In the genomic region with DNA sequence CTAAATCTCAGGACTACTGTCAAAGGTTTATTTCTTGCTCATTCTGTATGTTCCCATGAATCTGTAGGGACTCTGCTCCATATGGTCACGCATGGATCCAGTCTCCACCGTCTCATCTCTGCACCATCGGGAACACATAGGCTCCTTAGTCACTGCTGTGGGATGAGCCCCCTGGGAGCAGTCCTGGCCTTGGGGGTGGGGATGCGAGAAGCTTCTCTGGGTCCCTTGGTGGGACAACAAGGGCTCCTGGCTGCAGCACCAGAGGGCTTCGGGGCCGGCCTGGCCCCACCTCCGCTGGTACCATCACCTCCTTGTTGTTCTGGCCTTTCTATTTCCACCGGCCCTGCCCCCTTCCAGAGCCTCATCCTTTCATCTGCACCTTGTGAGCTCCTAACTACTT, we compare ENCODE assay signal across 26 cellular contexts.
DNase-seq lines count a peak whose midpoint lies in the region; ATAC-seq and TF ChIP-seq lines count a peak whose summit lies in the region.
"Had no signal": no experiment of that assay in that cellular context is flagged by ENCODE, and none has a peak within 500 bp of the region (broad histone marks: within the 10 kb centered on the region; RNA-seq: fewer than 3 reads in every experiment).

No MANE protein-coding gene starts in this region.

- H3K9ac ChIP-seq in mammary epithelial cell (ENCODE audit: insufficient read depth, low read length): no peak overlapping the region
- H3K9ac ChIP-seq: BLaER1 had no signal

- H3K36me3 ChIP-seq in mammary epithelial cell (ENCODE audit: insufficient read depth, low read length) (no peaks in the 10 kb centered on the region), RWPE2 (ENCODE audit: low read depth) (no peaks in the 10 kb centered on the region; the same call in 1 of the 2 replicates), BE2C (no peaks in the 10 kb centered on the region)
- H3K36me3 ChIP-seq: BLaER1 had no signal

- H3K27ac ChIP-seq in mammary epithelial cell (ENCODE audit: insufficient read depth, low read depth, low read length) (no peak overlapping the region), RWPE2 (ENCODE audit: poor library complexity, severe bottlenecking) (no peak overlapping the region)
- H3K27ac ChIP-seq: 22Rv1, A549, BLaER1 had no signal

- H3K9me3 ChIP-seq in mammary epithelial cell (replicated peaks; ENCODE audit: insufficient read depth, low read length) (no peaks in the 10 kb centered on the region), RWPE2 (ENCODE audit: severe bottlenecking) (no peaks in the 10 kb centered on the region), BE2C (peaks cover 2% of the 10 kb centered on the region; the same call in 1 of the 2 replicates)
- H3K9me3 ChIP-seq: A549 had no signal

- CTCF ChIA-PET in MCF 10A (lab: Yijun Ruan, JAX) (no interaction called here), mammary epithelial cell (lab: Charles Lee; ENCODE audit: low non-redundant PET) (no interaction called here)

- H2AFZ ChIP-seq in mammary epithelial cell (ENCODE audit: low read depth, low read length): no peak overlapping the region

- BruUV-seq in MCF 10A (replicated peaks; lab: Mats Ljungman, UMichigan) (no TSS peak), mammary epithelial cell (replicated peaks; lab: Mats Ljungman, UMichigan) (no TSS peak)

- WGBS in mammary epithelial cell (ENCODE audit: low coverage, missing lambda C conversion rate): 84% methylated on average over 4 of the region's 8 CpGs

- H3K27ac Mint-ChIP-seq in MCF 10A (ENCODE audit: low read depth, unreplicated experiment): peak overlapping the region; percentile 50
- no peak overlapping the region for H3K27ac Mint-ChIP-seq in chondrocyte (ENCODE audit: unreplicated experiment)
- H3K27ac Mint-ChIP-seq: B cell; CD14-positive monocyte; CD4-positive, alpha-beta memory T cell; CD4-positive, CD25-positive, alpha-beta regulatory T cell; CD8-positive, alpha-beta memory T cell had no signal

- no peak for DNase-seq in MCF 10A (ENCODE audit: unreplicated experiment)
- no peak for DNase-seq in mammary epithelial cell
- peak; percentile 76 for DNase-seq in RWPE2 (ENCODE audit: low spot score)
- DNase-seq in chondrocyte (ENCODE audit: low spot score): peak; percentile 47
- DNase-seq in BE2C: no peak
- DNase-seq in SIG-M5 (lab: John Stamatoyannopoulos, UW): no peak
- no peak for DNase-seq in NCI-H1930 (lab: John Stamatoyannopoulos, UW)
- DNase-seq: AML-193; C1 segment of cervical spinal cord; CD4-positive, alpha-beta memory T cell; CD4-positive, CD25-positive, alpha-beta regulatory T cell; CD8-positive, alpha-beta memory T cell; COR-L47; DMS 273 treated with DMSO at 0.1 percent for 48 hours; DMS153; DMS53; DMS79; DND-41; EL; GDM1 had no signal

- dilution Hi-C loops in mammary epithelial cell (cut with HindIII; ENCODE audit: low sequenced_read_pairs): no loop called here

- intact Hi-C loops in MCF 10A (cut with micrococcal nuclease) (no loop called here), mammary epithelial cell (cut with micrococcal nuclease) (no loop called here)

- H3K4me1 ChIP-seq in mammary epithelial cell (ENCODE audit: insufficient read depth, low read length) (no peaks in the 10 kb centered on the region), RWPE2 (ENCODE audit: insufficient read depth, poor library complexity, severe bottlenecking) (no peaks in the 10 kb centered on the region), BE2C (no peaks in the 10 kb centered on the region)
- H3K4me1 ChIP-seq: A549 had no signal

- in situ Hi-C loops in mammary epithelial cell (cut with MboI; ENCODE audit: low sequenced_read_pairs in 2 of 2): no loop called here

- peaks cover 7% of the 10 kb centered on the region for H3K36me3 Mint-ChIP-seq in MCF 10A (ENCODE audit: insufficient read depth, unreplicated experiment)
- no peaks in the 10 kb centered on the region for H3K36me3 Mint-ChIP-seq in chondrocyte (ENCODE audit: low read depth)
- H3K36me3 Mint-ChIP-seq: CD14-positive monocyte; CD4-positive, alpha-beta memory T cell; CD4-positive, CD25-positive, alpha-beta regulatory T cell; CD8-positive, alpha-beta memory T cell had no signal

- H3K27me3 Mint-ChIP-seq in MCF 10A (ENCODE audit: insufficient read depth, unreplicated experiment) (no peaks in the 10 kb centered on the region), chondrocyte (ENCODE audit: low read depth) (no peaks in the 10 kb centered on the region)
- H3K27me3 Mint-ChIP-seq: B cell; CD4-positive, alpha-beta memory T cell; CD4-positive, CD25-positive, alpha-beta regulatory T cell; CD8-positive, alpha-beta memory T cell had no signal

- no peaks in the 10 kb centered on the region for H3K79me2 ChIP-seq in mammary epithelial cell (ENCODE audit: insufficient read depth, low read length)

- ATAC-seq in RWPE2 (ENCODE audit: low read depth): no peak
- ATAC-seq: A549, GM12878 had no signal

- no peaks in the 10 kb centered on the region for H3K27me3 ChIP-seq in mammary epithelial cell (ENCODE audit: insufficient read depth, low read length)
- no peaks in the 10 kb centered on the region for H3K27me3 ChIP-seq in RWPE2 (ENCODE audit: insufficient read depth, poor library complexity, severe bottlenecking)
- no peaks in the 10 kb centered on the region for H3K27me3 ChIP-seq in BE2C
- H3K27me3 ChIP-seq: BLaER1 had no signal

- H3K4me3 Mint-ChIP-seq in MCF 10A (ENCODE audit: unreplicated experiment) (no peak overlapping the region), chondrocyte (ENCODE audit: unreplicated experiment) (no peak overlapping the region)
- H3K4me3 Mint-ChIP-seq: B cell; CD14-positive monocyte; CD4-positive, alpha-beta memory T cell; CD4-positive, CD25-positive, alpha-beta regulatory T cell; CD8-positive, alpha-beta memory T cell had no signal

- POLR2A ChIA-PET in MCF 10A (lab: Yijun Ruan, JAX): no interaction called here

- H3K9me3 Mint-ChIP-seq in MCF 10A (ENCODE audit: unreplicated experiment): no peaks in the 10 kb centered on the region
- peaks cover 4% of the 10 kb centered on the region for H3K9me3 Mint-ChIP-seq in chondrocyte (ENCODE audit: low read depth)
- H3K9me3 Mint-ChIP-seq: CD4-positive, CD25-positive, alpha-beta regulatory T cell had no signal

- H3K4me3 ChIP-seq in mammary epithelial cell (replicated peaks in 1 of 3; ENCODE audit: insufficient read depth in 1 of 3, low read depth in 2 of 3, low read length in 3 of 3) (no peak overlapping the region), RWPE2 (ENCODE audit: severe bottlenecking) (no peak overlapping the region), BE2C (ENCODE audit: low read depth, low read length) (no peak overlapping the region)
- H3K4me3 ChIP-seq: A549, BLaER1, GM12878 had no signal

- H3K4me1 Mint-ChIP-seq in MCF 10A (ENCODE audit: insufficient read depth, unreplicated experiment) (no peaks in the 10 kb centered on the region), chondrocyte (ENCODE audit: low read depth) (no peaks in the 10 kb centered on the region)
- H3K4me1 Mint-ChIP-seq: B cell; CD14-positive monocyte; CD4-positive, alpha-beta memory T cell; CD4-positive, CD25-positive, alpha-beta regulatory T cell; CD8-positive, alpha-beta memory T cell had no signal

- H3K4me2 ChIP-seq in mammary epithelial cell (ENCODE audit: insufficient read depth, low read depth, low read length): no peak overlapping the region
- H3K4me2 ChIP-seq: A549, BLaER1 had no signal

- no peaks in the 10 kb centered on the region for H4K20me1 ChIP-seq in mammary epithelial cell (ENCODE audit: insufficient read depth, low read length)
- H4K20me1 ChIP-seq: BLaER1 had no signal

- TF ChIP-seq CTCF in MCF 10A (IDR thresholded peaks at IDR 0.05; ENCODE audit: unreplicated experiment) (no peak), mammary epithelial cell (conservative IDR thresholded peaks at IDR 0.05 in 1 of 2, IDR thresholded peaks at IDR 0.05 in 1 of 2; ENCODE audit: extremely low read depth in 1 of 2, insufficient read depth in 1 of 2, low read depth in 1 of 2, low read length in 2 of 2) (no peak), RWPE2 (IDR thresholded peaks at IDR 0.05; ENCODE audit: poor library complexity, severe bottlenecking) (no peak), chondrocyte (IDR thresholded peaks at IDR 0.05) (no peak), BE2C (IDR thresholded peaks at IDR 0.05; ENCODE audit: low read depth, low read length) (no peak)

Comparison
In these comparisons a context has a peak if more than half of its experiments do, and no peak if none do; other contexts are left out.
1. DNase-seq: peak in RWPE2 (single experiment) and chondrocyte (single experiment); none in MCF 10A (single experiment), mammary epithelial cell (single experiment), BE2C (single experiment), SIG-M5 (single experiment) and NCI-H1930 (0 of 2).